In the genomic region with DNA sequence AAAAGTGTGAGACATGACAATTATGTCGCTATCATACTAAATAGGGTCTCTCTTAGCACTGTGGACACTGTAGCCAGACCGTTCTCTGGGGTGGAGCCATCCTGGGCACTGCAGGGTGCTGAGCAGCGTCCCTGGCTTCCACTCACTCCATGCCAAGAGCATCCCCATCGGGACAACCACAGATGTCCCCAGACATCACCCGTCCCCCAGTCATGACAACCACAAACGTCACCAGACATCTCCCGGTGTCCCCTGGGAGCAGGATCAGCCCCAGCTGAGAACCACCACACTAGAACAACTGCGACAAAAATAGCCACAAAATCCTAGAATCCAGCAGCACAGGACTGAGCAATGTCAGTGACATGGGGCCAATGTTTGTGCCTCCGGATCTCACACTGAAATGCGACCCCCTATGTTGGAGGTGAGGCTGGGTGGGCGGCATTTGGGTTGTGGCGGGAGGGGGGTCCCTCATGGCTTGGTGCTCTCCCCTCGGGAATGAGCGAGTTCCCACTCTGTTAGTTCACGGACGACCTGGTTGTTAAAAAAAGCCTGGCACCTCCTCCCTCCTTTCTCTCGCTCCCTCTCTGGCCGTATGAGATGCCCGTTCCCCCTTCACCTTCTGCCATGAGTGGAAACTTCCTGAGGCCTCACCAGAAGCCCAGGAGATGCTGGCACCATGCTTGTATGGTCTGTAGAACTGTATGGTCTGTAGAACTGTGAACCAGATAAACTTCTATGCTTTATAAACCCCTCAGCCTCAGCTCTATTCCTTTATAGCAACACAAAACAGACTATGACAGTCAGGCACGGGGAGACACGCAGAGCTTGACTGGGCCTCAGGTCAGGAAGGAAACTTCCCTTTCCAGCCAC, we compare ENCODE assay signal across 28 cellular contexts.
DNase-seq lines count a peak whose midpoint lies in the region; ATAC-seq and TF ChIP-seq lines count a peak whose summit lies in the region.
"Had no signal": no experiment of that assay in that cellular context is flagged by ENCODE, and none has a peak within 500 bp of the region (broad histone marks: within the 10 kb centered on the region; RNA-seq: fewer than 3 reads in every experiment).

No MANE protein-coding gene starts in this region.

- no peaks in the 10 kb centered on the region for H3K9me3 ChIP-seq in right atrium auricular region
- no peaks in the 10 kb centered on the region for H3K9me3 ChIP-seq in upper lobe of right lung
- H3K9me3 ChIP-seq: thoracic aorta had no signal

- TF ChIP-seq CTCF in right atrium auricular region (IDR thresholded peaks at IDR 0.05): no peak
- TF ChIP-seq CTCF in upper lobe of right lung (IDR thresholded peaks at IDR 0.05): no peak

- DNase-seq in cardiac septum (ENCODE audit: low spot score) (peak; percentile 69), right atrium auricular region (ENCODE audit: low spot score) (no peak), caudate nucleus (lab: John Stamatoyannopoulos, UW) (no peak), myocyte (ENCODE audit: low read depth) (peak; percentile 38), upper lobe of right lung (peak; percentile 45), CD1c-positive myeloid dendritic cell (ENCODE audit: extremely low spot score) (no peak), NCI-H1105 (lab: John Stamatoyannopoulos, UW) (no peak)
- DNase-seq: activated CD4-positive, alpha-beta memory T cell treated with anti-CD3 and anti-CD28 coated beads, Interleukin-2, amount 10 ng/mL, durations not matched to agents 7 days and 5 days; activated CD4-positive, alpha-beta T cell treated with anti-CD3 and anti-CD28 coated beads for 1 hour; activated CD8-positive, alpha-beta memory T cell treated with anti-CD3 and anti-CD28 coated beads, Interleukin-2, amount 50 U/mL, for 4 hours; AML-193; anterior cingulate cortex; cortex of kidney; DMS153; erythroblast; naive thymus-derived CD8-positive, alpha-beta T cell; NCI-H146; NCI-H2107; NCI-H345; NCI-H748 treated with DMSO at 0.1 percent for 48 hours; SIG-M5; small intestine; stimulated activated naive CD4-positive, alpha-beta T cell treated with Interleukin-2 at 50 U/mL for 16 hours had no signal

- H3K27ac ChIP-seq in right atrium auricular region (no peak overlapping the region), caudate nucleus (ENCODE audit: low read depth, low read length) (peak overlapping the region; percentile 42), upper lobe of right lung (no peak overlapping the region)
- H3K27ac ChIP-seq: cardiac muscle cell, left lung, thoracic aorta had no signal

- H3K4me3 ChIP-seq in right atrium auricular region (no peak overlapping the region), upper lobe of right lung (no peak overlapping the region)
- H3K4me3 ChIP-seq: cardiac muscle cell, GM12878, left lung, thoracic aorta had no signal

- no peak for ATAC-seq in upper lobe of right lung
- no peak for ATAC-seq in HG03432 (IDR thresholded peaks at IDR 0.05; ENCODE audit: unreplicated experiment)
- ATAC-seq: GM12878; left lung; naive thymus-derived CD8-positive, alpha-beta T cell had no signal

- intact Hi-C loops in cardiac septum (cut with DNase I) (no loop called here), upper lobe of right lung (cut with DNase I) (loop anchor here (10.0 kb wide), 1 partner anchor 95 kb away; a partner anchor contains a TSS)

- no peaks in the 10 kb centered on the region for H3K27me3 ChIP-seq in right atrium auricular region
- no peaks in the 10 kb centered on the region for H3K27me3 ChIP-seq in upper lobe of right lung
- H3K27me3 ChIP-seq: cardiac muscle cell, left lung had no signal

- H3K4me1 ChIP-seq in right atrium auricular region (peaks cover 0 to 11% of the 10 kb centered on the region in 2 donors), upper lobe of right lung (peaks cover 14% of the 10 kb centered on the region)

- H3K36me3 ChIP-seq in right atrium auricular region (no peaks in the 10 kb centered on the region), upper lobe of right lung (no peaks in the 10 kb centered on the region)
- H3K36me3 ChIP-seq: cardiac muscle cell, left lung, thoracic aorta had no signal

Comparison
In these comparisons a context has a peak if more than half of its experiments do, and no peak if none do; other contexts are left out.
1. DNase-seq: peak in cardiac septum (single experiment), myocyte (single experiment) and upper lobe of right lung (single experiment); none in right atrium auricular region (single experiment), caudate nucleus (0 of 61), CD1c-positive myeloid dendritic cell (single experiment) and NCI-H1105 (single experiment).